In genomic region chr18:8084160-8084559, GRCh38 we compare ENCODE assay signal across 7 cellular contexts.
DNase-seq lines count a peak whose midpoint lies in the region; ATAC-seq and TF ChIP-seq lines count a peak whose summit lies in the region.

No MANE protein-coding gene starts in this region.

- H3K23ac ChIP-seq in mesenchymal stem cell (ENCODE audit: low read length in 2 of 2): no peak overlapping the region

- peak; percentile 27; the same call in 1 of the 2 replicates for TF ChIP-seq CTCF in GM12875 (IDR thresholded peaks at IDR 0.05; ENCODE audit: borderline replicate concordance, insufficient read depth, low read depth, low read length)

- H3K9me3 ChIP-seq in mesenchymal stem cell (ENCODE audit: control insufficient read depth, low read length): no peaks in the 10 kb centered on the region

- H3K14ac ChIP-seq in mesenchymal stem cell (ENCODE audit: low read length in 2 of 2): peak overlapping the region in 1 of 2 experiments; percentile 41

- DNase-seq in NCI-H1436 treated with DMSO at 0.1 percent for 48 hours (lab: John Stamatoyannopoulos, UW) (peak; percentile 34), dermis microvascular lymphatic vessel endothelial cell (ENCODE audit: low read depth in 2 of 2) (peak; percentile 17 to 69), mesenchymal stem cell (peak; percentile 47), midbrain (lab: John Stamatoyannopoulos, UW) (no peak)

- no peak overlapping the region for H2BK12ac ChIP-seq in mesenchymal stem cell (ENCODE audit: low read length in 2 of 2)

- no peak overlapping the region for H3K4ac ChIP-seq in mesenchymal stem cell (ENCODE audit: low read depth in 1 of 2, low read length in 2 of 2)

- 32% methylated on average over 6 of the region's 7 CpGs for WGBS in mesenchymal stem cell

- ATAC-seq in HG02642 (IDR thresholded peaks at IDR 0.05; ENCODE audit: poor library complexity, unreplicated experiment) (no peak), HG02973 (IDR thresholded peaks at IDR 0.05; ENCODE audit: unreplicated experiment) (no peak)

- no peak overlapping the region for H4K8ac ChIP-seq in mesenchymal stem cell (ENCODE audit: low read length)

- H2AK5ac ChIP-seq in mesenchymal stem cell (ENCODE audit: low read length, severe bottlenecking): no peak overlapping the region

- no peak overlapping the region for H3K18ac ChIP-seq in mesenchymal stem cell (ENCODE audit: low read depth in 1 of 2, low read length in 2 of 2)

- no peak overlapping the region for H2BK5ac ChIP-seq in mesenchymal stem cell (ENCODE audit: low read depth, low read length, poor library complexity, severe bottlenecking)

- H3K27me3 ChIP-seq in mesenchymal stem cell (ENCODE audit: control insufficient read depth in 1 of 2, insufficient read depth in 1 of 2, low read length in 2 of 2): no peaks in the 10 kb centered on the region

- peaks cover 3 to 25% of the 10 kb centered on the region in 2 experiments for H3K36me3 ChIP-seq in mesenchymal stem cell (ENCODE audit: control insufficient read depth in 1 of 2, insufficient read depth in 2 of 2, low read depth in 1 of 2, low read length in 2 of 2)

- H2BK15ac ChIP-seq in mesenchymal stem cell (ENCODE audit: low read depth, poor library complexity, severe bottlenecking): no peak overlapping the region

- peaks cover 3% of the 10 kb centered on the region for H3K4me1 ChIP-seq in mesenchymal stem cell (ENCODE audit: control insufficient read depth, insufficient read depth, low read depth, low read length)

- no peak overlapping the region for H3K9ac ChIP-seq in mesenchymal stem cell (ENCODE audit: low read length)

- H2AFZ ChIP-seq in mesenchymal stem cell (ENCODE audit: low read depth, low read length): no peak overlapping the region

- H3K27ac ChIP-seq in mesenchymal stem cell (ENCODE audit: low read length, poor library complexity, severe bottlenecking): no peak overlapping the region

- H4K91ac ChIP-seq in mesenchymal stem cell (ENCODE audit: low read length): no peak overlapping the region

- no peak overlapping the region for H2BK120ac ChIP-seq in mesenchymal stem cell (ENCODE audit: low read depth, low read length)

- H3K4me3 ChIP-seq in GM12875 (ENCODE audit: low read depth, low read length) (no peak overlapping the region), mesenchymal stem cell (ENCODE audit: insufficient read depth in 1 of 2, low read depth in 1 of 2, low read length in 2 of 2) (no peak overlapping the region)

- no peak overlapping the region for H3K4me2 ChIP-seq in mesenchymal stem cell (ENCODE audit: low read length, poor library complexity, severe bottlenecking)

- H3K79me1 ChIP-seq in mesenchymal stem cell (replicated peaks; ENCODE audit: low read length, poor library complexity, severe bottlenecking): peaks cover 7% of the 10 kb centered on the region
